8 cellular contexts compared by ENCODE assay signal in genomic region chr10:50937230-50937907, GRCh38. TPM values are rescaled to one million over a fixed set of nuclear protein-coding genes. Genes with fewer than 3 reads are reported as not detected.
A peak's percentile ranks its signal among the peaks of the same experiment; 100 is the strongest.
DNase-seq lines count a peak whose midpoint lies in the region; ATAC-seq and TF ChIP-seq lines count a peak whose summit lies in the region.

No MANE protein-coding gene starts in this region.

- no peak overlapping the region for H3T11ph ChIP-seq in H9 (ENCODE audit: low read length)

- no peaks in the 10 kb centered on the region for H3K9me3 ChIP-seq in H9 (ENCODE audit: control insufficient read depth, low read depth, low read length)
- H3K9me3 ChIP-seq in WERI-Rb-1 (ENCODE audit: severe bottlenecking), result no peaks in the 10 kb centered on the region

- H3K9ac ChIP-seq in H9 (ENCODE audit: extremely low read depth, insufficient read length, low read length), result no peak overlapping the region

- no peak overlapping the region for H3K27ac ChIP-seq in H9 (ENCODE audit: insufficient read length, low read depth, low read length)
- no peak overlapping the region for H3K27ac ChIP-seq in WERI-Rb-1

- H3K4ac ChIP-seq in H9 (ENCODE audit: low read depth, low read length), result no peak overlapping the region

- no peaks in the 10 kb centered on the region for H3K36me3 ChIP-seq in WERI-Rb-1

- H3K36me3 Mint-ChIP-seq in H9 (ENCODE audit: insufficient read depth in 1 of 3, low read depth in 3 of 3), result no peaks in the 10 kb centered on the region

- POLR2A ChIA-PET in AG04449 (lab: Yijun Ruan, JAX), result no interaction called here

- H2BK120ac ChIP-seq in H9 (ENCODE audit: low read depth, low read length, poor library complexity, severe bottlenecking), result no peak overlapping the region

- peak; percentile 63 for TF ChIP-seq CTCF in AG04449 (IDR thresholded peaks at IDR 0.05; ENCODE audit: insufficient read depth, low read length, missing control alignments)
- peak; percentile 68 for TF ChIP-seq CTCF in H9 (conservative IDR thresholded peaks at IDR 0.05)
- TF ChIP-seq CTCF in WERI-Rb-1 (IDR thresholded peaks at IDR 0.05; ENCODE audit: low read depth, low read length), result peak; percentile 19; the same call in 1 of the 2 replicates

- no peak overlapping the region for H3K27ac Mint-ChIP-seq in H9

- H3K4me2 ChIP-seq in H9 (ENCODE audit: insufficient read depth, insufficient read length, low read length), result no peak overlapping the region

- no peak overlapping the region for H4K91ac ChIP-seq in H9 (ENCODE audit: insufficient read length, low read depth, low read length)

- no CpG with 5 or more reads among the region's 4 CpGs for WGBS in H9 (ENCODE audit: extremely low coverage, insufficient read length, low lambda C conversion rate)

- no peak overlapping the region for H3K14ac ChIP-seq in H9 (ENCODE audit: insufficient read depth, low read length)

- CTCF ChIA-PET in AG04449 (lab: Yijun Ruan, JAX), result interaction anchor here (0.6 to 1.8 kb wide), 9 partner anchors 10 to 1279 kb away, joined by 3 to 6 read pairs (median 3); no protein-coding TSS in a partner anchor

- no peaks in the 10 kb centered on the region for H3K79me2 ChIP-seq in H9 (ENCODE audit: insufficient read depth, low read length)

- no peak overlapping the region for H2AK5ac ChIP-seq in H9 (ENCODE audit: insufficient read length, low read length)

- H2BK15ac ChIP-seq in H9 (ENCODE audit: low read depth, low read length), result no peak overlapping the region

- no peak overlapping the region for H3K18ac ChIP-seq in H9 (ENCODE audit: insufficient read length, low read depth, low read length)

- H3K4me3 ChIP-seq in AG04449 (ENCODE audit: low read depth, low read length) (no peak overlapping the region), WERI-Rb-1 (ENCODE audit: low read depth, low read length) (no peak overlapping the region)

- H2BK12ac ChIP-seq in H9 (ENCODE audit: insufficient read length, low read depth, low read length), result no peak overlapping the region

- peaks cover 0 to 2% of the 10 kb centered on the region in 2 experiments; a peak in 1 of 4 replicates for H3K4me1 Mint-ChIP-seq in H9

- no peak overlapping the region for H4K8ac ChIP-seq in H9 (replicated peaks; ENCODE audit: insufficient read length, low read depth, low read length)

- no peaks in the 10 kb centered on the region for H4K20me1 ChIP-seq in H9 (ENCODE audit: control insufficient read depth, insufficient read depth, insufficient read length)

- H3K27me3 ChIP-seq in H9 (ENCODE audit: insufficient read depth, low read length), result no peaks in the 10 kb centered on the region
- H3K27me3 ChIP-seq in WERI-Rb-1 (ENCODE audit: insufficient read depth, low read depth, severe bottlenecking), result peaks cover 3% of the 10 kb centered on the region

- no peaks in the 10 kb centered on the region for H3K4me1 ChIP-seq in H9 (ENCODE audit: insufficient read depth, low read length)

- H2BK5ac ChIP-seq in H9 (ENCODE audit: insufficient read length, low read length), result no peak overlapping the region

- no peaks in the 10 kb centered on the region for H3K9me3 Mint-ChIP-seq in H9

- peaks cover 2% of the 10 kb centered on the region for H3K27me3 Mint-ChIP-seq in H9 (ENCODE audit: low read depth)

- H4K5ac ChIP-seq in H9 (ENCODE audit: insufficient read length, low read depth, low read length), result no peak overlapping the region

- no peak overlapping the region for H2BK20ac ChIP-seq in H9 (ENCODE audit: low read depth, low read length, poor library complexity, severe bottlenecking)

- DNase-seq in AG04449 (ENCODE audit: low read depth, low spot score) (no peak), H9 (no peak), WERI-Rb-1 (no peak), iPS-NIHi11 (ENCODE audit: low spot score) (peak; percentile 32), occipital lobe (lab: John Stamatoyannopoulos, UW) (no peak), NCI-H1048 (lab: John Stamatoyannopoulos, UW) (no peak), T-helper 2 cell (no peak)

- H3K79me1 ChIP-seq in H9 (ENCODE audit: insufficient read depth, low read depth, low read length, poor library complexity, severe bottlenecking), result no peaks in the 10 kb centered on the region

- H3K4me3 Mint-ChIP-seq in H9, result no peak overlapping the region

- no peak overlapping the region for H3K23ac ChIP-seq in H9 (ENCODE audit: insufficient read length, low read depth, low read length)

- H2AFZ ChIP-seq in H9 (ENCODE audit: low read length), result no peak overlapping the region

- no peak overlapping the region for H3K56ac ChIP-seq in H9 (ENCODE audit: insufficient read length, low read depth, low read length)

- H3K23me2 ChIP-seq in H9 (ENCODE audit: insufficient read length, low read depth, low read length, poor library complexity, severe bottlenecking), result no peaks in the 10 kb centered on the region

- ATAC-seq in HG02885 (IDR thresholded peaks at IDR 0.05; ENCODE audit: poor library complexity, unreplicated experiment), result no peak

RNA-seq across cellular contexts. Expression of gene A1CF, which starts 51.9 kb away (rescaled TPM):
- total RNA-seq in H9 (2021) (not detected in 2 replicates), occipital lobe (not detected)
